Comparison of ENCODE assay signal across 13 cellular contexts in genomic region chr10:47403401-47404318, GRCh38. TPM values are rescaled to one million over a fixed set of nuclear protein-coding genes. Genes with fewer than 3 reads are reported as not detected.
DNase-seq lines count a peak whose midpoint lies in the region; ATAC-seq and TF ChIP-seq lines count a peak whose summit lies in the region.
"Had no signal": no experiment of that assay in that cellular context is flagged by ENCODE, and none has a peak within 500 bp of the region (broad histone marks: within the 10 kb centered on the region; RNA-seq: fewer than 3 reads in every experiment).

No MANE protein-coding gene starts in this region.

- H3T11ph ChIP-seq in H9 (ENCODE audit: low read length): no peak overlapping the region

- H3K4me3 ChIP-seq in lower leg skin (ENCODE audit: low read depth, poor library complexity, severe bottlenecking): no peak overlapping the region

- in situ Hi-C loops in ACHN (cut with HindIII; ENCODE audit: low pct_ligation_motif_present, low pct_unique_long_range_greater_than_20kb, low sequenced_read_pairs): no loop called here

- H3K27ac Mint-ChIP-seq in H9: peak overlapping the region in 2 of 3 experiments; percentile 81 to 82; a peak in 4 of 7 replicates
- H3K27ac Mint-ChIP-seq: activated naive CD4-positive, alpha-beta T cell treated with anti-CD3 and anti-CD28 coated beads, Interleukin-2, amount 50 U/mL, for 24 hours; CD8-positive, alpha-beta memory T cell had no signal

- H3K27ac ChIP-seq in H9 (ENCODE audit: insufficient read length, low read depth, low read length): no peak overlapping the region

- H4K20me1 ChIP-seq in H9 (ENCODE audit: control insufficient read depth, insufficient read depth, insufficient read length): no peaks in the 10 kb centered on the region

- peaks cover 4% of the 10 kb centered on the region; the same call in 1 of the 2 replicates for H3K4me1 ChIP-seq in H9 (ENCODE audit: insufficient read depth, low read length)

- no peak overlapping the region for H2BK120ac ChIP-seq in H9 (ENCODE audit: low read depth, low read length, poor library complexity, severe bottlenecking)

- TF ChIP-seq POLR2A in lower leg skin (IDR thresholded peaks at IDR 0.05): no peak

- H4K5ac ChIP-seq in H9 (ENCODE audit: insufficient read length, low read depth, low read length): no peak overlapping the region

- ATAC-seq in GM21360 (IDR thresholded peaks at IDR 0.05; ENCODE audit: unreplicated experiment) (no peak), HG02973 (IDR thresholded peaks at IDR 0.05; ENCODE audit: unreplicated experiment) (no peak)

- no peaks in the 10 kb centered on the region; a peak in 1 of 5 replicates for H3K9me3 Mint-ChIP-seq in H9
- H3K9me3 Mint-ChIP-seq: activated naive CD4-positive, alpha-beta T cell treated with anti-CD3 and anti-CD28 coated beads, Interleukin-2, amount 50 U/mL, for 24 hours; CD8-positive, alpha-beta memory T cell had no signal

- peaks cover 28 to 29% of the 10 kb centered on the region in 2 experiments for H3K4me1 Mint-ChIP-seq in H9
- H3K4me1 Mint-ChIP-seq: activated naive CD4-positive, alpha-beta T cell treated with anti-CD3 and anti-CD28 coated beads, Interleukin-2, amount 50 U/mL, for 24 hours; CD8-positive, alpha-beta memory T cell had no signal

- no peak overlapping the region for H2BK15ac ChIP-seq in H9 (ENCODE audit: low read depth, low read length)

- H3K4me2 ChIP-seq in H9 (ENCODE audit: insufficient read depth, insufficient read length, low read length): no peak overlapping the region

- no peak overlapping the region for H2AFZ ChIP-seq in H9 (ENCODE audit: low read length)

- peaks cover 24% of the 10 kb centered on the region for H3K27me3 Mint-ChIP-seq in H9 (ENCODE audit: low read depth)

- H2BK20ac ChIP-seq in H9 (ENCODE audit: low read depth, low read length, poor library complexity, severe bottlenecking): no peak overlapping the region

- H3K23ac ChIP-seq in H9 (ENCODE audit: insufficient read length, low read depth, low read length): no peak overlapping the region

- no peak overlapping the region for H2BK5ac ChIP-seq in H9 (ENCODE audit: insufficient read length, low read length)

- no peaks in the 10 kb centered on the region for H3K9me3 ChIP-seq in H9 (ENCODE audit: control insufficient read depth, low read depth, low read length)

- H3K79me1 ChIP-seq in H9 (ENCODE audit: insufficient read depth, low read depth, low read length, poor library complexity, severe bottlenecking): no peaks in the 10 kb centered on the region

- peak overlapping the region; percentile 27; the same call in 1 of the 2 replicates for H3K14ac ChIP-seq in H9 (ENCODE audit: insufficient read depth, low read length)

- TF ChIP-seq CTCF in H9 (conservative IDR thresholded peaks at IDR 0.05) (no peak; the same call in 2 of the 3 replicates), lower leg skin (IDR thresholded peaks at IDR 0.05) (no peak)

- intact Hi-C loops in lower leg skin (cut with DNase I; ENCODE audit: low total_unique reads): no loop called here

- H2BK12ac ChIP-seq in H9 (ENCODE audit: insufficient read length, low read depth, low read length): no peak overlapping the region

- H3K4me3 Mint-ChIP-seq in H9: peak overlapping the region in 1 of 2 experiments; percentile 22; a peak in 1 of 5 replicates
- H3K4me3 Mint-ChIP-seq: activated naive CD4-positive, alpha-beta T cell treated with anti-CD3 and anti-CD28 coated beads, Interleukin-2, amount 50 U/mL, for 24 hours; CD8-positive, alpha-beta memory T cell had no signal

- WGBS in H9 (ENCODE audit: extremely low coverage, insufficient read length, low lambda C conversion rate): no CpG with 5 or more reads among the region's 7 CpGs
- WGBS in lower leg skin, 2 donors: 68 to 80% methylated on average over 4 to 7 of the region's 7 CpGs

- no peak overlapping the region for H3K18ac ChIP-seq in H9 (ENCODE audit: insufficient read length, low read depth, low read length)

- no peak overlapping the region for H3K9ac ChIP-seq in H9 (ENCODE audit: extremely low read depth, insufficient read length, low read length)

- peak; percentile 57 for DNase-seq in ACHN
- peak; percentile 39 for DNase-seq in H9
- DNase-seq in astrocyte of the hippocampus (ENCODE audit: low read depth, low spot score): peak; percentile 42
- peak; percentile 13 to 85 for DNase-seq in lower leg skin (ENCODE audit: low spot score in 2 of 2)
- DNase-seq in amniotic stem cell (lab: John Stamatoyannopoulos, UW): no peak
- no peak for DNase-seq in iPS-NIHi7 (ENCODE audit: extremely low spot score)
- DNase-seq: CD8-positive, alpha-beta memory T cell had no signal

- no peak overlapping the region for H3K4ac ChIP-seq in H9 (ENCODE audit: low read depth, low read length)

- H3K79me2 ChIP-seq in H9 (ENCODE audit: insufficient read depth, low read length): no peaks in the 10 kb centered on the region

- H3K23me2 ChIP-seq in H9 (ENCODE audit: insufficient read length, low read depth, low read length, poor library complexity, severe bottlenecking): no peaks in the 10 kb centered on the region

- no peaks in the 10 kb centered on the region for H3K27me3 ChIP-seq in H9 (ENCODE audit: insufficient read depth, low read length)

- H4K8ac ChIP-seq in H9 (replicated peaks; ENCODE audit: insufficient read length, low read depth, low read length): no peak overlapping the region

- H4K91ac ChIP-seq in H9 (ENCODE audit: insufficient read length, low read depth, low read length): no peak overlapping the region

- H3K36me3 Mint-ChIP-seq in H9 (ENCODE audit: insufficient read depth in 1 of 3, low read depth in 3 of 3): no peaks in the 10 kb centered on the region; a peak in 1 of 7 replicates
- H3K36me3 Mint-ChIP-seq: activated naive CD4-positive, alpha-beta T cell treated with anti-CD3 and anti-CD28 coated beads, Interleukin-2, amount 50 U/mL, for 24 hours; CD8-positive, alpha-beta memory T cell had no signal

- H2AK5ac ChIP-seq in H9 (ENCODE audit: insufficient read length, low read length): no peak overlapping the region

- no peak overlapping the region for H3K56ac ChIP-seq in H9 (ENCODE audit: insufficient read length, low read depth, low read length)

RNA-seq across cellular contexts. Expression of gene ZNF488, which starts 19.6 kb away (rescaled TPM):
- 2.9 and 3.2 TPM in 2 replicates for total RNA-seq in H9 (2021)
- total RNA-seq in lower leg skin: 1 to 10 TPM in 2 of 4 donors, under 1 TPM in 2; 0.80 to 2.0 (median 1.1) TPM

RNA-seq across cellular contexts. Expression of gene RBP3, which starts 55.5 kb away (rescaled TPM):
- total RNA-seq in H9 (2021) (not detected in 2 replicates), lower leg skin (not detected)
- total RNA-seq: CD8-positive, alpha-beta memory T cell; esophagus mucosa; lung microvascular endothelial cell; temporal lobe had no signal

Comparison
In these comparisons a context has a peak if more than half of its experiments do, and no peak if none do; other contexts are left out.
1. DNase-seq: peak in ACHN (single experiment), H9 (single experiment), astrocyte of the hippocampus (single experiment) and lower leg skin (2 of 2); none in amniotic stem cell (single experiment) and iPS-NIHi7 (single experiment).